ENCODE assay signal across 8 cellular contexts in genomic region chr11:73236879-73237278, GRCh38. TPM values are rescaled to one million over a fixed set of nuclear protein-coding genes. Genes with fewer than 3 reads are reported as not detected.
DNase-seq lines count a peak whose midpoint lies in the region; ATAC-seq and TF ChIP-seq lines count a peak whose summit lies in the region.

No MANE protein-coding gene starts in this region.

- H2AFZ ChIP-seq in smooth muscle cell (ENCODE audit: low read depth): no peak overlapping the region

- H3K4me2 ChIP-seq in smooth muscle cell: no peak overlapping the region

- H3K4me3 ChIP-seq in cardiac muscle cell: no peak overlapping the region
- no peak overlapping the region for H3K4me3 ChIP-seq in smooth muscle cell

- no peaks in the 10 kb centered on the region for H3K27me3 ChIP-seq in cardiac muscle cell
- no peaks in the 10 kb centered on the region for H3K27me3 ChIP-seq in smooth muscle cell (ENCODE audit: low read depth)

- H3F3A ChIP-seq in smooth muscle cell (ENCODE audit: low read depth): no peaks in the 10 kb centered on the region

- ATAC-seq in GM18502 (IDR thresholded peaks at IDR 0.05; ENCODE audit: poor library complexity, unreplicated experiment): no peak
- no peak for ATAC-seq in GM18511 (IDR thresholded peaks at IDR 0.05; ENCODE audit: unreplicated experiment)

- H4K20me1 ChIP-seq in smooth muscle cell (ENCODE audit: low read depth): no peaks in the 10 kb centered on the region

- no peak overlapping the region for H3K27ac ChIP-seq in cardiac muscle cell
- no peak overlapping the region for H3K27ac ChIP-seq in smooth muscle cell (ENCODE audit: low read depth)

- H3K4me1 ChIP-seq in cardiac muscle cell (ENCODE audit: low read depth) (no peaks in the 10 kb centered on the region), smooth muscle cell (ENCODE audit: low read depth) (no peaks in the 10 kb centered on the region)

- H3K36me3 ChIP-seq in cardiac muscle cell (no peaks in the 10 kb centered on the region), smooth muscle cell (ENCODE audit: low read depth) (no peaks in the 10 kb centered on the region)

- H3K9me3 ChIP-seq in cardiac muscle cell (ENCODE audit: low read depth) (no peaks in the 10 kb centered on the region), smooth muscle cell (replicated peaks; ENCODE audit: low read depth) (no peaks in the 10 kb centered on the region)

- DNase-seq in EL: peak; percentile 43
- peak; percentile 78 for DNase-seq in HT-29 (ENCODE audit: low spot score)
- DNase-seq in activated CD4-positive, alpha-beta T cell treated with anti-CD3 and anti-CD28 coated beads, Interleukin-2, amount 50 U/mL, for 48 hours: peak; percentile 33 to 54
- peak; percentile 49 to 58 for DNase-seq in cardiac muscle cell (ENCODE audit: low read depth in 1 of 2, low spot score in 1 of 2)
- DNase-seq in smooth muscle cell (lab: John Stamatoyannopoulos, UW; ENCODE audit: unreplicated experiment): no peak
- DNase-seq in hepatic stellate cell (ENCODE audit: low spot score): no peak

- no peak overlapping the region for H3K9ac ChIP-seq in smooth muscle cell (ENCODE audit: low read depth)

- H3K79me2 ChIP-seq in smooth muscle cell (ENCODE audit: low read depth): no peaks in the 10 kb centered on the region

- WGBS in smooth muscle cell (ENCODE audit: low lambda C conversion rate): 39% methylated on average over 5 of the region's 5 CpGs

- peak; percentile 62 for TF ChIP-seq CTCF in cardiac muscle cell (IDR thresholded peaks at IDR 0.05; ENCODE audit: low read depth, low read length)
- peak; percentile 44 for TF ChIP-seq CTCF in smooth muscle cell (IDR thresholded peaks at IDR 0.05; ENCODE audit: borderline replicate concordance, insufficient read depth, poor library complexity, severe bottlenecking)

RNA-seq across cellular contexts. Expression of gene P2RY2, which starts 18.8 kb away (rescaled TPM):
- 36.4 and 39.5 TPM in 2 replicates for total RNA-seq in HT-29 (2014; rRNA removed; shearing (Covaris generic))
- 0.25 and 0.48 TPM in 2 replicates for total RNA-seq in cardiac muscle cell
- 0.40 and 0.83 TPM in 2 replicates for polyA plus RNA-seq in cardiac muscle cell
- 0.99 and 5.8 TPM in 2 replicates for total RNA-seq in smooth muscle cell
- polyA plus RNA-seq in smooth muscle cell: 1.9 TPM in 1 of 2 replicates, not detected in the other

RNA-seq across cellular contexts. Expression of gene P2RY6, which starts 35.3 kb away (rescaled TPM):
- not detected in 2 replicates for total RNA-seq in HT-29 (2014; rRNA removed; shearing (Covaris generic))
- total RNA-seq in cardiac muscle cell (0.07 and 0.39 TPM in 2 replicates), smooth muscle cell (5.0 and 13.8 TPM in 2 replicates)
- polyA plus RNA-seq in cardiac muscle cell (not detected in 2 replicates), smooth muscle cell (3.7 and 13.6 TPM in 2 replicates)

Comparison
In these comparisons a context has a peak if more than half of its experiments do, and no peak if none do; other contexts are left out.
1. DNase-seq: peak in EL (single experiment), HT-29 (single experiment), activated CD4-positive, alpha-beta T cell treated with anti-CD3 and anti-CD28 coated beads, Interleukin-2, amount 50 U/mL, for 48 hours (2 of 2) and cardiac muscle cell (2 of 2); none in smooth muscle cell (single experiment) and hepatic stellate cell (single experiment).